Comparison of ENCODE assay signal across 8 cellular contexts in genomic region chr20:1185781-1186334, GRCh38.
A peak's percentile ranks its signal among the peaks of the same experiment; 100 is the strongest.
DNase-seq lines count a peak whose midpoint lies in the region; ATAC-seq and TF ChIP-seq lines count a peak whose summit lies in the region.

No MANE protein-coding gene starts in this region.

- TF ChIP-seq CTCF in AG09309 (IDR thresholded peaks at IDR 0.05; ENCODE audit: control insufficient read depth, insufficient read depth, low read depth, low read length, missing control alignments): peak; percentile 58

- peak; percentile 48 for ATAC-seq in GM19351 (IDR thresholded peaks at IDR 0.05; ENCODE audit: unreplicated experiment)
- no peak for ATAC-seq in HG02870 (IDR thresholded peaks at IDR 0.05; ENCODE audit: unreplicated experiment)

- peak overlapping the region; percentile 34 for H3K4me3 ChIP-seq in AG09309 (ENCODE audit: control insufficient read depth, low read depth, low read length)

- no peak for DNase-seq in AG09309 (ENCODE audit: low read depth)
- peak; percentile 73 to 88 for DNase-seq in NCI-H526 (lab: John Stamatoyannopoulos, UW)
- peak; percentile 27 for DNase-seq in activated T-cell treated with anti-CD3 and anti-CD28 coated beads for 1 hour (ENCODE audit: low read depth)
- DNase-seq in fibroblast of peridontal ligament (ENCODE audit: extremely low read depth): peak; percentile 23
- DNase-seq in posterior cingulate gyrus: peak in 6 of 10 donors; percentile 35 to 93 (median 66)
- DNase-seq in dedifferentiated amniotic fluid mesenchymal stem cell (ENCODE audit: extremely low spot score): no peak

- intact Hi-C loops in posterior cingulate gyrus (cut with DNase I): no loop called here

Comparison
In these comparisons a context has a peak if more than half of its experiments do, and no peak if none do; other contexts are left out.
1. DNase-seq: peak in NCI-H526 (2 of 2), activated T-cell treated with anti-CD3 and anti-CD28 coated beads for 1 hour (single experiment), fibroblast of peridontal ligament (single experiment) and posterior cingulate gyrus (6 of 10); none in AG09309 (single experiment) and dedifferentiated amniotic fluid mesenchymal stem cell (single experiment).